10 cellular contexts compared by ENCODE assay signal in genomic region chr5:57177479-57178156, GRCh38. TPM values are rescaled to one million over a fixed set of nuclear protein-coding genes. Genes with fewer than 3 reads are reported as not detected.
DNase-seq lines count a peak whose midpoint lies in the region; ATAC-seq, FAIRE-seq and TF ChIP-seq lines count a peak whose summit lies in the region.
"Had no signal": no experiment of that assay in that cellular context is flagged by ENCODE, and none has a peak within 500 bp of the region (broad histone marks: within the 10 kb centered on the region; RNA-seq: fewer than 3 reads in every experiment).

No MANE protein-coding gene starts in this region.

- intact Hi-C loops in CD4-positive, alpha-beta T cell (cut with DNase I, micrococcal nuclease), result loop anchor here (2.0 to 10.0 kb wide), 4 partner anchors 17 to 1643 kb away; partner anchors contain the start of genes IL6ST (in 2 of the 2) and PLPP1 (in 1 of the 2)
- intact Hi-C loops in adrenal gland (cut with DNase I), result no loop called here

- no peak overlapping the region for H3K4ac ChIP-seq in H1 (replicated peaks; ENCODE audit: insufficient read length, low read depth, low read length)

- peak overlapping the region; percentile 98 for H3K4me3 Mint-ChIP-seq in CD4-positive, alpha-beta T cell

- peaks cover 77 to 86% of the 10 kb centered on the region in 2 experiments for H3K79me2 ChIP-seq in H1 (ENCODE audit: control insufficient read depth in 1 of 2, insufficient read depth in 2 of 2, low read length in 2 of 2)
- H3K79me2 ChIP-seq in osteoblast (ENCODE audit: insufficient read depth, low read length), result peaks cover 87% of the 10 kb centered on the region

- H3K4me1 ChIP-seq in H1 (replicated peaks in 1 of 4; ENCODE audit: control insufficient read depth in 3 of 4, insufficient read depth in 4 of 4, low read length in 3 of 4) (peaks cover 0 to 9% (median 3%) of the 10 kb centered on the region in 4 experiments; a peak in 5 of 7 replicates), osteoblast (ENCODE audit: insufficient read depth, low read length) (peaks cover 39% of the 10 kb centered on the region), adrenal gland (replicated peaks in 1 of 2) (peaks cover 22 to 66% of the 10 kb centered on the region in 2 donors)

- H3K79me1 ChIP-seq in H1 (ENCODE audit: low read depth, low read length), result no peaks in the 10 kb centered on the region

- DNase-seq in CD4-positive, alpha-beta T cell, result no peak
- DNase-seq in NB4 (ENCODE audit: low read depth), result no peak
- DNase-seq in H1 (ENCODE audit: low read depth in 1 of 2, low spot score in 2 of 2), result no peak
- no peak for DNase-seq in osteoblast (ENCODE audit: insufficient read length, low spot score, missing footprints)
- no peak for DNase-seq in NCI-H524 (lab: John Stamatoyannopoulos, UW)
- DNase-seq in adrenal gland, result no peak
- DNase-seq in RWPE1 (ENCODE audit: low spot score), result no peak
- DNase-seq: stimulated activated naive CD4-positive, alpha-beta T cell had no signal

- no peak for ATAC-seq in CD4-positive, alpha-beta T cell (ENCODE audit: poor library complexity)
- ATAC-seq in GM21786 (IDR thresholded peaks at IDR 0.05; ENCODE audit: unreplicated experiment), result no peak

- no peak for TF ChIP-seq RAD21 in H1 (IDR thresholded peaks at IDR 0.05 in 1 of 2, conservative IDR thresholded peaks at IDR 0.05 in 1 of 2; ENCODE audit: low read depth in 2 of 2, low read length in 2 of 2)

- no peak overlapping the region for H3K27ac ChIP-seq in CD4-positive, alpha-beta T cell (ENCODE audit: low read depth, low read length)
- H3K27ac ChIP-seq in H1 (ENCODE audit: low read depth, low read length) (no peak overlapping the region), osteoblast (ENCODE audit: low read depth, low read length) (peak overlapping the region; percentile 99), adrenal gland (peak overlapping the region in 2 of 5 donors; percentile 38 to 99), RWPE1 (no peak overlapping the region)

- H4K8ac ChIP-seq in H1 (ENCODE audit: extremely low read depth, insufficient read depth, low read length), result no peak overlapping the region

- peaks cover 69% of the 10 kb centered on the region for H3K4me1 Mint-ChIP-seq in CD4-positive, alpha-beta T cell (ENCODE audit: low read depth)

- no peak overlapping the region for H2BK5ac ChIP-seq in H1 (ENCODE audit: low read depth, low read length)

- no peak overlapping the region for H2BK12ac ChIP-seq in H1 (ENCODE audit: low read depth, low read length)

- TF ChIP-seq POLR2A in NB4 (IDR thresholded peaks at IDR 0.05; ENCODE audit: extremely low read depth, insufficient read length) (no peak), H1 (IDR thresholded peaks at IDR 0.05; ENCODE audit: control extremely low read depth in 1 of 2, low read depth in 2 of 2, low read length in 2 of 2) (no peak), adrenal gland (IDR thresholded peaks at IDR 0.05) (no peak)

- H3K4me3 ChIP-seq in NB4 (ENCODE audit: low read depth, low read length) (peak overlapping the region; percentile 97), H1 (ENCODE audit: extremely low read depth in 1 of 4, insufficient read depth in 2 of 4, low read depth in 3 of 4, low read length in 4 of 4) (peak overlapping the region; percentile 21 to 97 (median 29); a peak in 5 of 8 replicates), osteoblast (ENCODE audit: insufficient read depth, low read length) (peak overlapping the region; percentile 100), adrenal gland (peak overlapping the region in 2 of 4 donors; percentile 38 to 72)

- no peak overlapping the region for H3K18ac ChIP-seq in H1 (ENCODE audit: extremely low read depth, low read length)

- no peak overlapping the region for H2AFZ ChIP-seq in H1 (ENCODE audit: low read length)
- H2AFZ ChIP-seq in osteoblast (ENCODE audit: low read length), result no peak overlapping the region

- no peak overlapping the region for H3K14ac ChIP-seq in H1 (ENCODE audit: insufficient read length)

- H3K9ac ChIP-seq in H1 (replicated peaks in 1 of 4; ENCODE audit: extremely low read depth in 1 of 4, low read depth in 3 of 4, low read length in 3 of 4), result no peak overlapping the region; a peak in 2 of 7 replicates

- no peak overlapping the region for H2BK15ac ChIP-seq in H1 (ENCODE audit: low read length)

- 91% methylated on average over 14 of the region's 14 CpGs; no CpG with 5 or more reads in 1 of the 2 experiments for WGBS in H1 (ENCODE audit: extremely low coverage in 1 of 2, insufficient coverage in 1 of 2, insufficient read length in 1 of 2, insufficient replicate concordance in 2 of 2, low coverage in 1 of 2, low lambda C conversion rate in 2 of 2, missing lambda C conversion rate in 1 of 2), 2 experiments
- 62 to 69% (median 65%) methylated on average over 14 of the region's 14 CpGs for WGBS in adrenal gland, 4 donors

- no peak for TF ChIP-seq EP300 in H1 (IDR thresholded peaks at IDR 0.05; ENCODE audit: borderline replicate concordance in 1 of 2, low read depth in 2 of 2, low read length in 2 of 2)

- H3K36me3 ChIP-seq in H1 (ENCODE audit: control insufficient read depth in 2 of 4, insufficient read depth in 4 of 4, low read length in 3 of 4) (peaks cover 0 to 28% (median 0%) of the 10 kb centered on the region in 4 experiments; a peak in 2 of 8 replicates), osteoblast (ENCODE audit: insufficient read depth, low read length) (no peaks in the 10 kb centered on the region), adrenal gland (replicated peaks in 1 of 2) (no peaks in the 10 kb centered on the region)

- TF ChIP-seq CTCF in CD4-positive, alpha-beta T cell (IDR thresholded peaks at IDR 0.05), result no peak
- TF ChIP-seq CTCF in NB4 (IDR thresholded peaks at IDR 0.05; ENCODE audit: low read depth, low read length) (no peak), H1 (IDR thresholded peaks at IDR 0.05; ENCODE audit: control extremely low read depth in 1 of 3, insufficient read depth in 1 of 3, low read depth in 1 of 3, low read length in 3 of 3) (no peak), osteoblast (IDR thresholded peaks at IDR 0.05; ENCODE audit: extremely low read depth, low read depth, low read length) (no peak), adrenal gland (IDR thresholded peaks at IDR 0.05) (no peak), RWPE1 (conservative IDR thresholded peaks at IDR 0.05; ENCODE audit: low read depth) (no peak)

- H4K5ac ChIP-seq in H1 (ENCODE audit: insufficient read length, low read depth, low read length), result no peak overlapping the region

- CTCF ChIA-PET in CD4-positive, alpha-beta T cell (lab: Charles Lee), result no interaction called here
- CTCF ChIA-PET in H1 (lab: Charles Lee; ENCODE audit: partially characterized antibody), result no interaction called here
- CTCF ChIA-PET in RWPE1 (lab: Yijun Ruan, JAX), result interaction anchor here (0.6 kb wide), 1 partner anchor 82 kb away, joined by 5 read pairs; no protein-coding TSS in a partner anchor

- no peak overlapping the region for H3K56ac ChIP-seq in H1 (replicated peaks; ENCODE audit: insufficient read length, low read depth, low read length)

- no peaks in the 10 kb centered on the region for H3K9me3 ChIP-seq in CD4-positive, alpha-beta T cell (ENCODE audit: control insufficient read depth, low read length)
- H3K9me3 ChIP-seq in H1 (ENCODE audit: insufficient read depth in 2 of 2, low read depth in 1 of 2, low read length in 1 of 2) (no peaks in the 10 kb centered on the region), osteoblast (ENCODE audit: low read depth, low read length) (no peaks in the 10 kb centered on the region), adrenal gland (replicated peaks in 1 of 3) (no peaks in the 10 kb centered on the region)

- no peak overlapping the region for H2BK20ac ChIP-seq in H1 (ENCODE audit: low read length)

- peak overlapping the region; percentile 96 for H3K27ac Mint-ChIP-seq in CD4-positive, alpha-beta T cell

- H3K23ac ChIP-seq in H1 (ENCODE audit: insufficient read length), result no peak overlapping the region

- no peaks in the 10 kb centered on the region for H3K9me3 Mint-ChIP-seq in CD4-positive, alpha-beta T cell

- H3K4me2 ChIP-seq in H1 (ENCODE audit: insufficient read depth in 1 of 2, low read depth in 2 of 2, low read length in 2 of 2) (peak overlapping the region; percentile 74 to 90), osteoblast (ENCODE audit: insufficient read depth, low read length) (peak overlapping the region; percentile 95)

- POLR2A ChIA-PET in CD4-positive, alpha-beta T cell (lab: Charles Lee), result interaction anchor here (0.8 to 1.1 kb wide), 2 partner anchors 10 to 13 kb away, joined by 3 to 4 read pairs; no protein-coding TSS in a partner anchor
- POLR2A ChIA-PET in H1 (lab: Charles Lee; ENCODE audit: partially characterized antibody) (no interaction called here), RWPE1 (lab: Yijun Ruan, JAX; ENCODE audit: low non-redundant PET) (no interaction called here)

- no peak overlapping the region for H4K91ac ChIP-seq in H1 (replicated peaks; ENCODE audit: insufficient read length, low read length)

- H3K27me3 ChIP-seq in CD4-positive, alpha-beta T cell (ENCODE audit: control insufficient read depth, insufficient read depth, low read length), result no peaks in the 10 kb centered on the region
- H3K27me3 ChIP-seq in H1 (replicated peaks in 1 of 4; ENCODE audit: control insufficient read depth in 3 of 4, extremely low read depth in 1 of 4, insufficient read depth in 3 of 4, low read length in 3 of 4) (no peaks in the 10 kb centered on the region), osteoblast (ENCODE audit: insufficient read depth, low read length) (no peaks in the 10 kb centered on the region), adrenal gland (no peaks in the 10 kb centered on the region)

- H3K23me2 ChIP-seq in H1 (ENCODE audit: low read depth, low read length), result peaks cover 6% of the 10 kb centered on the region

- peaks cover 85% of the 10 kb centered on the region for H3K36me3 Mint-ChIP-seq in CD4-positive, alpha-beta T cell (ENCODE audit: low read depth)

- no peak for FAIRE-seq in H1 (lab: Jason Lieb, UNC)
- FAIRE-seq: TTC549 had no signal

- H3K27me3 Mint-ChIP-seq in CD4-positive, alpha-beta T cell, result no peaks in the 10 kb centered on the region

- no peak overlapping the region for H2AK5ac ChIP-seq in H1 (ENCODE audit: low read depth, low read length)

- H2BK120ac ChIP-seq in H1 (replicated peaks; ENCODE audit: low read depth, low read length), result no peak overlapping the region

- H4K20me1 ChIP-seq in H1 (replicated peaks in 1 of 2; ENCODE audit: control insufficient read depth in 1 of 2, insufficient read depth in 2 of 2, low read length in 2 of 2), result peaks cover 27 to 43% of the 10 kb centered on the region in 2 experiments
- peaks cover 55% of the 10 kb centered on the region for H4K20me1 ChIP-seq in osteoblast (ENCODE audit: insufficient read depth, low read length)

RNA-seq across cellular contexts. Expression of gene GPBP1, which starts 3.8 kb away (rescaled TPM):
- total RNA-seq in CD4-positive, alpha-beta T cell, result 100 to 1,000 TPM; 136 to 137 TPM
- 104 and 108 TPM in 2 replicates for total RNA-seq in H1 (2021; fragmentation: NEBNext Ultra II Directional; extraction: Animal tissue kit (Norgen Biotek cat#: 25700))
- 12.5 and 29.2 TPM in 2 replicates for polyA plus RNA-seq in H1 (2011; rRNA removed)
- 54.6 TPM for polyA plus RNA-seq in H1 (2011; cell fraction: cytosol; rRNA removed)
- polyA plus RNA-seq in H1 (2011; cell fraction: nucleus; rRNA removed), result 14.3 TPM
- polyA plus RNA-seq in H1 (2012, experiment 1 of 2), result 56.5 to 96.5 TPM (median 60.7 TPM) in 4 replicates
- polyA plus RNA-seq in H1 (2012, experiment 2 of 2), result 4.8 TPM
- polyA plus RNA-seq in H1 (2013, experiment 1 of 2), result 77.9 TPM
- 72.0 TPM for polyA plus RNA-seq in H1 (2013, experiment 2 of 2)
- polyA minus RNA-seq in H1 (2011; rRNA and poly(A)+ RNA removed), result 30.6 and 31.8 TPM in 2 replicates
- polyA minus RNA-seq in H1 (2011; cell fraction: cytosol; rRNA and poly(A)+ RNA removed), result 41.2 TPM
- 60.3 TPM for polyA minus RNA-seq in H1 (2011; cell fraction: nucleus; rRNA and poly(A)+ RNA removed)
- total RNA-seq in osteoblast, result 56.8 and 59.2 TPM in 2 replicates
- 100 to 1,000 TPM in 1 of 8 donors, 10 to 100 TPM in 7; 38.7 to 103 (median 74.8) TPM for total RNA-seq in adrenal gland
- 100 to 1,000 TPM in 1 of 3 donors, 10 to 100 TPM in 2; 60.9 to 115 (median 92.6) TPM for polyA plus RNA-seq in adrenal gland

Comparison
In these comparisons a context has a peak if more than half of its experiments do, and no peak if none do; other contexts are left out.
1. intact Hi-C loops: an anchor here in CD4-positive, alpha-beta T cell (2.0 to 10.0 kb wide); none called in adrenal gland.